Comparison of ENCODE assay signal across 12 cellular contexts in genomic region chr21:44933199-44933937, GRCh38. TPM values are rescaled to one million over a fixed set of nuclear protein-coding genes. Genes with fewer than 3 reads are reported as not detected.
A peak's percentile ranks its signal among the peaks of the same experiment; 100 is the strongest.
DNase-seq lines count a peak whose midpoint lies in the region; TF ChIP-seq lines count a peak whose summit lies in the region.
"Had no signal": no experiment of that assay in that cellular context is flagged by ENCODE, and none has a peak within 500 bp of the region (broad histone marks: within the 10 kb centered on the region; RNA-seq: fewer than 3 reads in every experiment).

No MANE protein-coding gene starts in this region.

- peaks cover under 1% of the 10 kb centered on the region for H3F3A ChIP-seq in neural progenitor cell (ENCODE audit: low read depth)

- TF ChIP-seq CTCF in CD14-positive monocyte (IDR thresholded peaks at IDR 0.05) (no peak), GM06990 (IDR thresholded peaks at IDR 0.05; ENCODE audit: insufficient read depth, low read length, poor library complexity, severe bottlenecking) (no peak), neural progenitor cell (IDR thresholded peaks at IDR 0.05) (no peak)

- H3K27me3 ChIP-seq in GM06990 (replicated peaks; ENCODE audit: control insufficient read depth, insufficient read depth, low read length) = no peaks in the 10 kb centered on the region
- peaks cover 65% of the 10 kb centered on the region for H3K27me3 ChIP-seq in neural progenitor cell
- H3K27me3 ChIP-seq: right lobe of liver had no signal

- peaks cover 0 to 9% (median 7%) of the 10 kb centered on the region in 7 donors for H3K9me3 Mint-ChIP-seq in CD14-positive monocyte
- no peaks in the 10 kb centered on the region for H3K9me3 Mint-ChIP-seq in activated T-helper 2 cell treated with anti-CD3 and anti-CD28 coated beads, Interferon-gamma antibody, Interleukin-2, Interleukin-4, amounts not matched to agents 10 μg/mL and 5 μg/mL and 100 μg/mL, durations not matched to agents 14 hours and 24 hours and 36 hours
- no peaks in the 10 kb centered on the region for H3K9me3 Mint-ChIP-seq in neural progenitor cell

- H3K4me2 ChIP-seq in neural progenitor cell = no peak overlapping the region

- peaks cover 11% of the 10 kb centered on the region for H4K20me1 ChIP-seq in neural progenitor cell (ENCODE audit: low read depth)

- H3K4me3 ChIP-seq in GM06990 (replicated peaks; ENCODE audit: low read depth, low read length) (peak overlapping the region; percentile 73), neural progenitor cell (no peak overlapping the region)
- H3K4me3 ChIP-seq: mucosa of descending colon had no signal

- no peaks in the 10 kb centered on the region for H3K9me3 ChIP-seq in neural progenitor cell (ENCODE audit: low read depth)
- H3K9me3 ChIP-seq: mucosa of descending colon, right lobe of liver, suprapubic skin had no signal

- no peak overlapping the region for H3K9ac ChIP-seq in neural progenitor cell

- H3K27me3 Mint-ChIP-seq in CD14-positive monocyte (ENCODE audit: low read depth in 3 of 3) = peaks cover 2 to 7% (median 3%) of the 10 kb centered on the region in 3 donors
- no peaks in the 10 kb centered on the region for H3K27me3 Mint-ChIP-seq in activated T-helper 2 cell treated with anti-CD3 and anti-CD28 coated beads, Interferon-gamma antibody, Interleukin-2, Interleukin-4, amounts not matched to agents 10 μg/mL and 5 μg/mL and 100 μg/mL, durations not matched to agents 14 hours and 24 hours and 36 hours (ENCODE audit: low read depth)
- peaks cover 42% of the 10 kb centered on the region for H3K27me3 Mint-ChIP-seq in neural progenitor cell (ENCODE audit: insufficient read depth, low read depth)

- H3K4me1 Mint-ChIP-seq in CD14-positive monocyte (peaks cover 45% of the 10 kb centered on the region), neural progenitor cell (peaks cover 18% of the 10 kb centered on the region)
- H3K4me1 Mint-ChIP-seq in activated T-helper 2 cell treated with anti-CD3 and anti-CD28 coated beads, Interferon-gamma antibody, Interleukin-2, Interleukin-4, amounts not matched to agents 10 μg/mL and 5 μg/mL and 100 μg/mL, durations not matched to agents 14 hours and 24 hours and 36 hours (ENCODE audit: low read depth) = peaks cover 27% of the 10 kb centered on the region

- H3K4me3 Mint-ChIP-seq in CD14-positive monocyte = peak overlapping the region; percentile 76 to 83
- H3K4me3 Mint-ChIP-seq in activated T-helper 2 cell treated with anti-CD3 and anti-CD28 coated beads, Interferon-gamma antibody, Interleukin-2, Interleukin-4, amounts not matched to agents 10 μg/mL and 5 μg/mL and 100 μg/mL, durations not matched to agents 14 hours and 24 hours and 36 hours (ENCODE audit: low read depth) = peak overlapping the region; percentile 1
- H3K4me3 Mint-ChIP-seq in neural progenitor cell = peak overlapping the region; percentile 34

- no peak for DNase-seq in CD14-positive monocyte (ENCODE audit: low spot score)
- DNase-seq in GM06990 (ENCODE audit: extremely low read depth, insufficient read length) = no peak
- no peak for DNase-seq in activated T-helper 2 cell treated with anti-CD3 and anti-CD28 coated beads, Interferon-gamma antibody, Interleukin-2, Interleukin-4, amounts not matched to agents 10 μg/mL and 5 μg/mL and 100 μg/mL, durations not matched to agents 14 hours and 24 hours and 36 hours (ENCODE audit: low spot score)
- no peak for DNase-seq in neural progenitor cell (ENCODE audit: low spot score)
- DNase-seq in NCI-H1048 (lab: John Stamatoyannopoulos, UW) = no peak
- DNase-seq in NCI-H345 treated with DMSO at 0.1 percent for 48 hours (lab: John Stamatoyannopoulos, UW; ENCODE audit: unreplicated experiment) = no peak
- DNase-seq in germinal center (ENCODE audit: low spot score) = no peak
- no peak for DNase-seq in iPS-NIHi7 (ENCODE audit: extremely low spot score)
- DNase-seq: MM.1S had no signal

- H3K36me3 Mint-ChIP-seq in CD14-positive monocyte (peaks cover 10 to 33% of the 10 kb centered on the region in 2 donors), neural progenitor cell (peaks cover 2% of the 10 kb centered on the region)
- no peaks in the 10 kb centered on the region for H3K36me3 Mint-ChIP-seq in activated T-helper 2 cell treated with anti-CD3 and anti-CD28 coated beads, Interferon-gamma antibody, Interleukin-2, Interleukin-4, amounts not matched to agents 10 μg/mL and 5 μg/mL and 100 μg/mL, durations not matched to agents 14 hours and 24 hours and 36 hours (ENCODE audit: low read depth)

- H3K36me3 ChIP-seq in GM06990 (ENCODE audit: control insufficient read depth, insufficient read depth, low read length) (no peaks in the 10 kb centered on the region; the same call in 1 of the 2 replicates), neural progenitor cell (no peaks in the 10 kb centered on the region)
- H3K36me3 ChIP-seq: right lobe of liver, suprapubic skin had no signal

- H3K27ac ChIP-seq in neural progenitor cell = no peak overlapping the region

- H3K4me1 ChIP-seq in neural progenitor cell = peaks cover 8% of the 10 kb centered on the region

- H3K79me2 ChIP-seq in neural progenitor cell (ENCODE audit: low read depth) = no peaks in the 10 kb centered on the region

- intact Hi-C loops in CD14-positive monocyte (cut with micrococcal nuclease) = loop anchor here in 1 of 2 donors (5.0 kb wide), 1 partner anchor 116 kb away; the partner anchor contains the start of gene SUMO3
- intact Hi-C loops in activated T-helper 2 cell treated with anti-CD3 and anti-CD28 coated beads, Interferon-gamma antibody, Interleukin-2, Interleukin-4, amounts not matched to agents 10 μg/mL and 5 μg/mL and 100 μg/mL, durations not matched to agents 14 hours and 24 hours and 36 hours (cut with micrococcal nuclease) = loop anchor here (2.0 kb wide), 1 partner anchor 41 kb away; no protein-coding TSS in a partner anchor

- H2AFZ ChIP-seq in neural progenitor cell (replicated peaks) = no peak overlapping the region

- no peak overlapping the region for H3K27ac Mint-ChIP-seq in CD14-positive monocyte
- H3K27ac Mint-ChIP-seq in activated T-helper 2 cell treated with anti-CD3 and anti-CD28 coated beads, Interferon-gamma antibody, Interleukin-2, Interleukin-4, amounts not matched to agents 10 μg/mL and 5 μg/mL and 100 μg/mL, durations not matched to agents 14 hours and 24 hours and 36 hours = no peak overlapping the region
- no peak overlapping the region for H3K27ac Mint-ChIP-seq in neural progenitor cell

RNA-seq across cellular contexts. Expression of gene SLX9, which starts 6.5 kb away (rescaled TPM):
- 1 to 10 TPM; 7.5 to 9.0 TPM for polyA plus RNA-seq in CD14-positive monocyte
- 65.8 and 72.6 TPM in 2 replicates for total RNA-seq in activated T-helper 2 cell treated with anti-CD3 and anti-CD28 coated beads, Interferon-gamma antibody, Interleukin-2, Interleukin-4, amounts not matched to agents 10 μg/mL and 5 μg/mL and 100 μg/mL, durations not matched to agents 14 hours and 24 hours and 36 hours
- total RNA-seq in neural progenitor cell (ENCODE audit: low replicate concordance) = 4.7 and 17.1 TPM in 2 replicates

RNA-seq across cellular contexts. Expression of gene ITGB2, which starts 12.7 kb away (rescaled TPM):
- polyA plus RNA-seq in CD14-positive monocyte = 1,000 to 10,000 TPM; 1,470 to 1,628 TPM
- 210 and 212 TPM in 2 replicates for total RNA-seq in activated T-helper 2 cell treated with anti-CD3 and anti-CD28 coated beads, Interferon-gamma antibody, Interleukin-2, Interleukin-4, amounts not matched to agents 10 μg/mL and 5 μg/mL and 100 μg/mL, durations not matched to agents 14 hours and 24 hours and 36 hours
- total RNA-seq in neural progenitor cell (ENCODE audit: low replicate concordance) = 0.09 TPM in 1 of 2 replicates, not detected in the other

RNA-seq across cellular contexts. Expression of gene PTTG1IP, which starts 59.9 kb away (rescaled TPM):
- polyA plus RNA-seq in CD14-positive monocyte = 100 to 1,000 TPM; 206 to 238 TPM
- total RNA-seq in activated T-helper 2 cell treated with anti-CD3 and anti-CD28 coated beads, Interferon-gamma antibody, Interleukin-2, Interleukin-4, amounts not matched to agents 10 μg/mL and 5 μg/mL and 100 μg/mL, durations not matched to agents 14 hours and 24 hours and 36 hours = 48.1 and 48.3 TPM in 2 replicates
- 162 and 192 TPM in 2 replicates for total RNA-seq in neural progenitor cell (ENCODE audit: low replicate concordance)

Comparison
In these comparisons a context has a peak if more than half of its experiments do, and no peak if none do; other contexts are left out.
1. H3K4me3 Mint-ChIP-seq: peak in every context shown above with its lines; median percentile 80 in CD14-positive monocyte; 34 in neural progenitor cell; 1 in activated T-helper 2 cell treated with anti-CD3 and anti-CD28 coated beads, Interferon-gamma antibody, Interleukin-2, Interleukin-4, amounts not matched to agents 10 μg/mL and 5 μg/mL and 100 μg/mL, durations not matched to agents 14 hours and 24 hours and 36 hours.
2. RNA of gene ITGB2, which starts 12.7 kb away (total RNA-seq): 210 to 212 TPM in activated T-helper 2 cell treated with anti-CD3 and anti-CD28 coated beads, Interferon-gamma antibody, Interleukin-2, Interleukin-4, amounts not matched to agents 10 μg/mL and 5 μg/mL and 100 μg/mL, durations not matched to agents 14 hours and 24 hours and 36 hours; 0.09 TPM in neural progenitor cell; every median in the first group is over 100 times any median in the second.